Comparison of ENCODE assay signal across 8 cellular contexts in the genomic region with DNA sequence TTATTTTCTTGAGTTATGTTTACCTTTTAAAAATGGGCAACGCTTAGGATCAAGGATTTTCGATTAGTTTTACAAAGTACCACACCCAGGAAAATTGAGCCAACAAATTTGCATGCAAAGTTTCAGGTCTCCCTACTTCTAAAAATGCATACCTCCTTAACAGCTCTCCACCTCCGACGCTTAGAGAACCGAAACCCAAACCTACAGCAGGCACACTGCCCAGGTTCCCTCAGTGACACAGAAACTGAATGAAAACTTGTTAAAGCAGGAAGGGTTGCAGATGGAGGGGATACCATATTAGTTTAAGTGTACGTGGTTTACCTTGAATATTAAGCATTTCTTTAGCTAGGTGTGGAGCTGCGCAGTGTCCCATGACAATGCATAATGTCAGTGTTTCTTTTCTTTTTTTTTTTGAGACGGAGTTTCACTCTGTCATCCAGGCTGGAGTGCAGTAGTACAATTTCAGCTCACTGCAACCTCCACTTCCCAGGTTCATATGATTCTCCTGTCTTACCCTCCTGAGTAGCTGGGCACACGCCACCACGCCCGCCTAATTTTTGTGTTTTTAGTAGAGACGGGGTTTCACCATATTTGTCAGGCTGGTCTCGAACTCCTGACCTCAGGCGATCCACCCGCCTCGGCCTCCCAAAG. TPM values are rescaled to one million over a fixed set of nuclear protein-coding genes. Genes with fewer than 3 reads are reported as not detected.
DNase-seq lines count a peak whose midpoint lies in the region; ATAC-seq, FAIRE-seq and TF ChIP-seq lines count a peak whose summit lies in the region.

No MANE protein-coding gene starts in this region.

- no peaks in the 10 kb centered on the region for H3K9me3 Mint-ChIP-seq in T-cell

- ATAC-seq in HG02981 (IDR thresholded peaks at IDR 0.05; ENCODE audit: unreplicated experiment) = peak; percentile 75
- no peak for ATAC-seq in T-cell (replicated peaks in 1 of 4)

- H3K27me3 Mint-ChIP-seq in T-cell = no peaks in the 10 kb centered on the region

- no peak for FAIRE-seq in small intestine (lab: Jason Lieb, UNC)

- DNase-seq in activated CD4-positive, alpha-beta T cell treated with anti-CD3 and anti-CD28 coated beads for 4 hours = peak; percentile 17 to 19
- DNase-seq in activated CD4-positive, alpha-beta T cell treated with anti-CD3 and anti-CD28 coated beads, Interleukin-2, amount 50 U/mL, for 1 hour = no peak
- peak in 8 of 34 experiments; percentile 3 to 27 (median 10) for DNase-seq in T-cell
- peak; percentile 17 for DNase-seq in small intestine
- DNase-seq in suprapubic skin (ENCODE audit: low spot score in 2 of 2) = no peak
- DNase-seq in DMS79 treated with DMSO at 0.1 percent for 48 hours (lab: John Stamatoyannopoulos, UW) = no peak
- DNase-seq in dermis blood vessel endothelial cell = no peak

- peaks cover 0 to 4% of the 10 kb centered on the region in 2 donors for H3K4me1 ChIP-seq in small intestine (ENCODE audit: control insufficient read depth in 2 of 2, insufficient read depth in 1 of 2, low read depth in 1 of 2, low read length in 1 of 2)
- peaks cover 28% of the 10 kb centered on the region for H3K4me1 ChIP-seq in suprapubic skin

- H3K9me3 ChIP-seq in small intestine (ENCODE audit: control insufficient read depth, low read depth) = no peaks in the 10 kb centered on the region
- no peaks in the 10 kb centered on the region for H3K9me3 ChIP-seq in suprapubic skin

- no peak for TF ChIP-seq EP300 in suprapubic skin (IDR thresholded peaks at IDR 0.05)

- H3K27ac ChIP-seq in small intestine (ENCODE audit: low read depth in 1 of 2, low read length in 1 of 2) = peak overlapping the region in 1 of 2 donors; percentile 17
- H3K27ac ChIP-seq in suprapubic skin = no peak overlapping the region

- H3K27me3 ChIP-seq in small intestine (ENCODE audit: control insufficient read depth in 2 of 2, insufficient read depth in 2 of 2, low read length in 2 of 2) = no peaks in the 10 kb centered on the region
- H3K27me3 ChIP-seq in suprapubic skin = no peaks in the 10 kb centered on the region

- H3K27ac Mint-ChIP-seq in T-cell = peak overlapping the region; percentile 75 to 80

- peak overlapping the region; percentile 66 to 98 (median 96) for H3K4me3 Mint-ChIP-seq in T-cell

- CTCF ChIA-PET in T-cell (lab: Charles Lee) = interaction anchor here (0.6 to 2.8 kb wide), 6 partner anchors 42 to 173 kb away, joined by 3 to 11 read pairs (median 4); no protein-coding TSS in a partner anchor

- no peak for TF ChIP-seq CTCF in suprapubic skin (IDR thresholded peaks at IDR 0.05)

- no peak for TF ChIP-seq POLR2A in suprapubic skin (IDR thresholded peaks at IDR 0.05)

- H3K4me3 ChIP-seq in small intestine (ENCODE audit: low read depth in 1 of 2, low read length in 2 of 2) (no peak overlapping the region), suprapubic skin (no peak overlapping the region)

- WGBS in small intestine, 3 donors = 71 to 86% (median 78%) methylated on average over 16 of the region's 16 CpGs
- 78% methylated on average over 16 of the region's 16 CpGs for WGBS in suprapubic skin

- POLR2A ChIA-PET in T-cell (lab: Charles Lee) = interaction anchor here (1.0 to 1.1 kb wide), 2 partner anchors 17 to 18 kb away, joined by 3 to 9 read pairs; no protein-coding TSS in a partner anchor

- peaks cover 58 to 72% (median 69%) of the 10 kb centered on the region in 3 donors for H3K4me1 Mint-ChIP-seq in T-cell

- peaks cover 4% of the 10 kb centered on the region for H3K36me3 Mint-ChIP-seq in T-cell

- H3K36me3 ChIP-seq in small intestine (ENCODE audit: control insufficient read depth in 2 of 2, insufficient read depth in 2 of 2, low read length in 2 of 2) (no peaks in the 10 kb centered on the region), suprapubic skin (peaks cover 2% of the 10 kb centered on the region)

RNA-seq across cellular contexts. Expression of gene SUB1, which starts 1.6 kb away (rescaled TPM):
- total RNA-seq in T-cell (100 to 1,000 TPM; 178 to 339 (median 203) TPM), suprapubic skin (100 to 1,000 TPM; 128 to 174 (median 137) TPM), dermis blood vessel endothelial cell (212 and 301 TPM in 2 replicates)
- 100 to 1,000 TPM; 113 to 180 (median 169) TPM for polyA plus RNA-seq in small intestine

Comparison
In these comparisons a context has a peak if more than half of its experiments do, and no peak if none do; other contexts are left out.
1. DNase-seq: peak in activated CD4-positive, alpha-beta T cell treated with anti-CD3 and anti-CD28 coated beads for 4 hours (2 of 2) and small intestine (single experiment); none in activated CD4-positive, alpha-beta T cell treated with anti-CD3 and anti-CD28 coated beads, Interleukin-2, amount 50 U/mL, for 1 hour (single experiment), suprapubic skin (0 of 2), DMS79 treated with DMSO at 0.1 percent for 48 hours (single experiment) and dermis blood vessel endothelial cell (single experiment).